21 cellular contexts compared by ENCODE assay signal in the genomic region with DNA sequence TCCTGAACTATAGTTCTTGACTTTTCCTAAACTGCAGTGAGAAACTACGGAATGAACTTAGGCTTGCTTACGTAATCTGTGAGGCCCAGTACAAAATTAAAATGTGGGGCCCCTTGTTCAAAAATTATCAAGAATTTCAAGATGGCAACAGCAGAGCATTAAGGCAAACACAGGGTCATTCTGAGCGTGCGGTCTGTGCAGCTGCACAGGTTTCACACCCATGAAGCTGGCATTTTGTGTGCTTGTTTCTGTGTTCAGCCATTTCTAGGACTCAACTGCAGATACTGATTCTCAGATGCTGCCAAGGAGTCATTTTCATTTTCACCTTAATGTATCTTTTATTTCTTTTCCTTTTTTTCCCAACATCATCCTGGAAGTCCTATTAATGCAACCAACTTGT. TPM values are rescaled to one million over a fixed set of nuclear protein-coding genes. Genes with fewer than 3 reads are reported as not detected.
DNase-seq lines count a peak whose midpoint lies in the region; ATAC-seq lines count a peak whose summit lies in the region.
"Had no signal": no experiment of that assay in that cellular context is flagged by ENCODE, and none has a peak within 500 bp of the region (broad histone marks: within the 10 kb centered on the region; RNA-seq: fewer than 3 reads in every experiment).

No MANE protein-coding gene starts in this region.

- no peaks in the 10 kb centered on the region for H3K36me3 Mint-ChIP-seq in stimulated activated naive CD8-positive, alpha-beta T cell treated with anti-CD3 and anti-CD28 coated beads, Interleukin-15, Interleukin-2, amounts not matched to agents 100 ng/mL and 50 ng/mL, for 24 hours (ENCODE audit: low read depth)
- H3K36me3 Mint-ChIP-seq in T-helper 17 cell (ENCODE audit: low read depth) = peaks cover 3% of the 10 kb centered on the region

- H3K27me3 ChIP-seq in thymus (ENCODE audit: control insufficient read depth, insufficient read depth) = no peaks in the 10 kb centered on the region

- WGBS in thymus = 95% methylated on average over 4 of the region's 4 CpGs

- H3K27ac ChIP-seq in KOPT-K1 (ENCODE audit: low read depth, low read length, poor library complexity, severe bottlenecking) (peak overlapping the region; percentile 83), thymus (ENCODE audit: low read depth) (peak overlapping the region; percentile 66)
- H3K27ac ChIP-seq: RWPE1, SJCRH30 had no signal

- H3K9me3 ChIP-seq in KOPT-K1 (ENCODE audit: insufficient read depth, low read length, poor library complexity, severe bottlenecking) = no peaks in the 10 kb centered on the region
- H3K9me3 ChIP-seq in T-helper 17 cell (ENCODE audit: control insufficient read depth, low read length, poor library complexity, severe bottlenecking) = no peaks in the 10 kb centered on the region
- no peaks in the 10 kb centered on the region for H3K9me3 ChIP-seq in thymus (ENCODE audit: control insufficient read depth)
- H3K9me3 ChIP-seq: SJCRH30 had no signal

- no peaks in the 10 kb centered on the region for H3K36me3 ChIP-seq in KOPT-K1 (ENCODE audit: insufficient read depth, low read length)
- no peaks in the 10 kb centered on the region for H3K36me3 ChIP-seq in thymus (ENCODE audit: control insufficient read depth, insufficient read depth)
- H3K36me3 ChIP-seq: SJCRH30 had no signal

- ATAC-seq in stimulated activated naive CD8-positive, alpha-beta T cell treated with anti-CD3 and anti-CD28 coated beads, Interleukin-15, Interleukin-2, amounts not matched to agents 100 U/mL and 50 U/mL, for 24 hours = no peak
- no peak for ATAC-seq in T-helper 17 cell
- no peak for ATAC-seq in HG03196 (IDR thresholded peaks at IDR 0.05; ENCODE audit: unreplicated experiment)
- ATAC-seq: PC-3 had no signal

- H3K4me3 Mint-ChIP-seq in stimulated activated naive CD8-positive, alpha-beta T cell treated with anti-CD3 and anti-CD28 coated beads, Interleukin-15, Interleukin-2, amounts not matched to agents 100 ng/mL and 50 ng/mL, for 24 hours = no peak overlapping the region
- H3K4me3 Mint-ChIP-seq in T-helper 17 cell = no peak overlapping the region
- H3K4me3 Mint-ChIP-seq: B cell had no signal

- H3K4me3 ChIP-seq in thymus (ENCODE audit: low read length) = no peak overlapping the region
- H3K4me3 ChIP-seq: SJCRH30 had no signal

- DNase-seq in stimulated activated naive CD8-positive, alpha-beta T cell treated with anti-CD3 and anti-CD28 coated beads, Interleukin-15, Interleukin-2, amounts not matched to agents 100 U/mL and 50 U/mL, for 24 hours = no peak
- no peak for DNase-seq in T-helper 17 cell
- DNase-seq in GDM1 (lab: John Stamatoyannopoulos, UW) = no peak
- DNase-seq in T-helper 1 cell = no peak
- DNase-seq: ACHN, COR-L47, H7, IMR-90, MV-4-11, NCI-H1417 treated with DMSO at 0.1 percent for 48 hours, NCI-H1930, NCI-H526 treated with DMSO at 0.1 percent for 48 hours, PC-3, SJCRH30, SW 1271 had no signal

- peak overlapping the region; percentile 15 for H3K27ac Mint-ChIP-seq in stimulated activated naive CD8-positive, alpha-beta T cell treated with anti-CD3 and anti-CD28 coated beads, Interleukin-15, Interleukin-2, amounts not matched to agents 100 ng/mL and 50 ng/mL, for 24 hours
- H3K27ac Mint-ChIP-seq in T-helper 17 cell = peak overlapping the region; percentile 37
- H3K27ac Mint-ChIP-seq: B cell had no signal

- H3K9me3 Mint-ChIP-seq in stimulated activated naive CD8-positive, alpha-beta T cell treated with anti-CD3 and anti-CD28 coated beads, Interleukin-15, Interleukin-2, amounts not matched to agents 100 ng/mL and 50 ng/mL, for 24 hours = peaks cover 4% of the 10 kb centered on the region

- no peaks in the 10 kb centered on the region for H3K27me3 Mint-ChIP-seq in stimulated activated naive CD8-positive, alpha-beta T cell treated with anti-CD3 and anti-CD28 coated beads, Interleukin-15, Interleukin-2, amounts not matched to agents 100 ng/mL and 50 ng/mL, for 24 hours
- no peaks in the 10 kb centered on the region for H3K27me3 Mint-ChIP-seq in T-helper 17 cell
- H3K27me3 Mint-ChIP-seq: B cell had no signal

- peaks cover 55% of the 10 kb centered on the region for H3K4me1 Mint-ChIP-seq in stimulated activated naive CD8-positive, alpha-beta T cell treated with anti-CD3 and anti-CD28 coated beads, Interleukin-15, Interleukin-2, amounts not matched to agents 100 ng/mL and 50 ng/mL, for 24 hours (ENCODE audit: low read depth)
- peaks cover 12% of the 10 kb centered on the region for H3K4me1 Mint-ChIP-seq in T-helper 17 cell

- peaks cover 16% of the 10 kb centered on the region for H3K4me1 ChIP-seq in thymus (ENCODE audit: control insufficient read depth, insufficient read depth, low read length)
- H3K4me1 ChIP-seq: SJCRH30 had no signal

RNA-seq across cellular contexts. Expression of a gene that starts 49.6 kb away (rescaled TPM):
- 10 to 100 TPM; 72.1 to 94.0 TPM for total RNA-seq in T-helper 17 cell
- polyA plus RNA-seq in thymus = 49.4 TPM
